Comparison of ENCODE assay signal across 1 cellular context in the genomic region with DNA sequence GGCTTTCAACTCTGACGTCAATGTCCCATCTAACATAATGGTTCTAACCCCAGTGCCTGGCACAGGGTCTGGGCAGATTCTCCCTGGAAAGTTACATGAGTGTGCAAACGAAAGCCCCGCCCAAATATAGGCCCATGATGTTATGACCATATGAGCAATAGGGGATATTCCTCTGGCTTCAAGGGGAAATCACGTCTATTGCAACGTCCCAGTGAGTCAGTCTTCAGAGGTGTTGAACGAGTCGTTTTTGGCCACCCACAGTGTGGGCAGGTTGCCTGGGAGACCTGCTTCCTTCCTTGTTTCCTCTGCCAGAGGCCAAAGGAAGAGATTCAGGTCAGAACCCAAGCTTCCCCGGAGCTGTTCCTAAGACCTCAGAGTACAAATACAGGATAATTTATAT.
TF ChIP-seq lines count a peak whose summit lies in the region.

No MANE protein-coding gene starts in this region.

TF ChIP-seq in HepG2, 621 proteins besides CTCF, POLR2A, EP300 and RAD21 (continued from another document):
- TF ChIP-seq, protein P1, sequence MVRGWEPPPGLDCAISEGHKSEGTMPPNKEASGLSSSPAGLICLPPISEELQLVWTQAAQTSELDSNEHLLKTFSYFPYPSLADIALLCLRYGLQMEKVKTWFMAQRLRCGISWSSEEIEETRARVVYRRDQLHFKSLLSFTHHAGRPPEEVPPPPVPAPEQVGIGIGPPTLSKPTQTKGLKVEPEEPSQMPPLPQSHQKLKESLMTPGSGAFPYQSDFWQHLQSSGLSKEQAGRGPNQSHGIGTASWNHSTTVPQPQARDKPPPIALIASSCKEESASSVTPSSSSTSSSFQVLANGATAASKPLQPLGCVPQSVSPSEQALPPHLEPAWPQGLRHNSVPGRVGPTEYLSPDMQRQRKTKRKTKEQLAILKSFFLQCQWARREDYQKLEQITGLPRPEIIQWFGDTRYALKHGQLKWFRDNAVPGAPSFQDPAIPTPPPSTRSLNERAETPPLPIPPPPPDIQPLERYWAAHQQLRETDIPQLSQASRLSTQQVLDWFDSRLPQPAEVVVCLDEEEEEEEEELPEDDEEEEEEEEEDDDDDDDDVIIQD (CRISPR knock-in tag; IDR thresholded peaks at IDR 0.05; ENCODE audit: low read depth): no peak
- no peak for TF ChIP-seq HDAC2 (CRISPR knock-in tag; IDR thresholded peaks at IDR 0.05)
- no peak for TF ChIP-seq GATAD2A (CRISPR knock-in tag; IDR thresholded peaks at IDR 0.05)
- no peak for TF ChIP-seq CCAR2 (optimal IDR thresholded peaks at IDR 0.05; ENCODE audit: low read depth, low read length)
- TF ChIP-seq ZNF337 (CRISPR knock-in tag; IDR thresholded peaks at IDR 0.05; ENCODE audit: borderline replicate concordance, low read depth): no peak
- no peak for TF ChIP-seq REXO4 (CRISPR knock-in tag; IDR thresholded peaks at IDR 0.05; ENCODE audit: borderline replicate concordance)
- TF ChIP-seq ZNF616 (CRISPR knock-in tag; IDR thresholded peaks at IDR 0.05; ENCODE audit: low read depth): no peak
- no peak for TF ChIP-seq HMG20B (CRISPR knock-in tag; conservative IDR thresholded peaks at IDR 0.05)
- no peak for TF ChIP-seq ZBTB38 (CRISPR knock-in tag; IDR thresholded peaks at IDR 0.05)
- TF ChIP-seq MAFF (IDR thresholded peaks at IDR 0.05; ENCODE audit: low read depth, low read length): no peak
- no peak for TF ChIP-seq KMT2A (CRISPR knock-in tag; IDR thresholded peaks at IDR 0.05)
- TF ChIP-seq TGIF2 (CRISPR knock-in tag; IDR thresholded peaks at IDR 0.05): no peak
- no peak for TF ChIP-seq FOSL1 (CRISPR knock-in tag; IDR thresholded peaks at IDR 0.05; ENCODE audit: borderline replicate concordance)
- no peak for TF ChIP-seq ZKSCAN1 (IDR thresholded peaks at IDR 0.05; ENCODE audit: low read length)
